Comparison of ENCODE assay signal across 8 cellular contexts in genomic region chr20:46089338-46090094, GRCh38. TPM values are rescaled to one million over a fixed set of nuclear protein-coding genes. Genes with fewer than 3 reads are reported as not detected.
DNase-seq lines count a peak whose midpoint lies in the region; ATAC-seq and TF ChIP-seq lines count a peak whose summit lies in the region.

TSS of gene NCOA5 (minus strand) at chr20:46089962. CDS start at chr20:46079424, 10,538 bp downstream.

- H2AFZ ChIP-seq in PC-9, result peak within 1 kb of the TSS; percentile 71

- no peaks in the 10 kb centered on the region for H3K9me3 Mint-ChIP-seq in activated T-cell treated with anti-CD3 and anti-CD28 coated beads, Interleukin-2, amount 50 U/mL, for 24 hours

- H3F3A ChIP-seq in PC-9 (ENCODE audit: insufficient read depth, low read depth), result peaks cover 14% of the 10 kb centered on the region

- H3K27ac ChIP-seq in PC-9 (peak within 1 kb of the TSS; percentile 83), esophagus (ENCODE audit: low read depth in 2 of 2, low read length in 1 of 2) (peak within 1 kb of the TSS; percentile 99), muscle layer of colon (ENCODE audit: low read depth, low read length) (peak within 1 kb of the TSS; percentile 89)

- DNase-seq in DMS53 (lab: John Stamatoyannopoulos, UW) (peak; percentile 99), KBM-7 (peak; percentile 97), PC-9 (peak; percentile 86 to 97)
- peak; percentile 94 for DNase-seq in activated T-cell treated with anti-CD3 and anti-CD28 coated beads, Interleukin-2, amount 50 U/mL, for 24 hours
- DNase-seq in stimulated activated CD8-positive, alpha-beta memory T cell treated with anti-CD3 and anti-CD28 coated beads, Interleukin-7, amount 100 ng/mL, for 24 hours (ENCODE audit: low read depth), result peak; percentile 82

- peaks cover 49% of the 10 kb centered on the region for H3K79me2 ChIP-seq in PC-9 (ENCODE audit: low read depth)

- in situ Hi-C loops in KBM-7 (cut with MboI; ENCODE audit: low pct_unique_long_range_greater_than_20kb, low sequenced_read_pairs), result no loop called here

- H3K36me3 ChIP-seq in PC-9 (ENCODE audit: low read depth), result no peaks in the 10 kb centered on the region
- no peaks in the 10 kb centered on the region for H3K36me3 ChIP-seq in esophagus (ENCODE audit: control insufficient read depth in 2 of 2, insufficient read depth in 2 of 2, low read length in 1 of 2)
- H3K36me3 ChIP-seq in muscle layer of colon (ENCODE audit: insufficient read depth, low read length), result no peaks in the 10 kb centered on the region

- H3K4me1 ChIP-seq in PC-9 (replicated peaks; ENCODE audit: insufficient read depth), result peaks cover 44% of the 10 kb centered on the region
- H3K4me1 ChIP-seq in esophagus (ENCODE audit: control insufficient read depth in 2 of 2, insufficient read depth in 2 of 2, low read length in 1 of 2), result peaks cover 2 to 5% of the 10 kb centered on the region in 2 donors
- H3K4me1 ChIP-seq in muscle layer of colon (ENCODE audit: insufficient read depth, low read length), result peaks cover 40% of the 10 kb centered on the region

- H3K9me3 ChIP-seq in PC-9 (ENCODE audit: insufficient read depth, low read depth), result no peaks in the 10 kb centered on the region
- no peaks in the 10 kb centered on the region for H3K9me3 ChIP-seq in esophagus (ENCODE audit: control insufficient read depth in 2 of 2, insufficient read depth in 1 of 2, low read depth in 1 of 2, low read length in 1 of 2)
- H3K9me3 ChIP-seq in muscle layer of colon (ENCODE audit: low read length), result no peaks in the 10 kb centered on the region

- intact Hi-C loops in PC-9 (cut with micrococcal nuclease; ENCODE audit: unreplicated experiment), result loop anchor here (1.0 to 10.0 kb wide), 4 partner anchors 67 to 295 kb away; partner anchors contain the start of genes DNTTIP1, WFDC3 and ZNF335

- 0% methylated on average over 105 of the region's 105 CpGs for WGBS in esophagus, 2 donors

- POLR2A ChIA-PET in PC-9 (lab: Charles Lee; ENCODE audit: unreplicated experiment), result no interaction called here

- H3K27ac Mint-ChIP-seq in activated T-cell treated with anti-CD3 and anti-CD28 coated beads, Interleukin-2, amount 50 U/mL, for 24 hours, result peak within 1 kb of the TSS; percentile 96

- peak within 1 kb of the TSS; percentile 94 for H3K4me3 Mint-ChIP-seq in activated T-cell treated with anti-CD3 and anti-CD28 coated beads, Interleukin-2, amount 50 U/mL, for 24 hours

- H4K20me1 ChIP-seq in PC-9 (ENCODE audit: insufficient read depth), result peaks cover 48% of the 10 kb centered on the region

- no peaks in the 10 kb centered on the region for H3K27me3 ChIP-seq in PC-9 (ENCODE audit: insufficient read depth, low read depth)
- no peaks in the 10 kb centered on the region for H3K27me3 ChIP-seq in esophagus (ENCODE audit: control insufficient read depth in 1 of 2, insufficient read depth in 2 of 2, low read length in 2 of 2)
- no peaks in the 10 kb centered on the region for H3K27me3 ChIP-seq in muscle layer of colon (ENCODE audit: control insufficient read depth in 1 of 2, insufficient read depth in 2 of 2, low read length in 2 of 2)

- H3K27me3 Mint-ChIP-seq in activated T-cell treated with anti-CD3 and anti-CD28 coated beads, Interleukin-2, amount 50 U/mL, for 24 hours, result no peaks in the 10 kb centered on the region

- ATAC-seq in GM21717 (IDR thresholded peaks at IDR 0.05; ENCODE audit: unreplicated experiment), result peak; percentile 75

- H3K4me3 ChIP-seq in PC-9 (peak within 1 kb of the TSS; percentile 85), esophagus (ENCODE audit: low read depth in 1 of 2, low read length in 2 of 2) (peak within 1 kb of the TSS; percentile 90 to 99), muscle layer of colon (ENCODE audit: low read depth in 1 of 2, low read length in 2 of 2) (peak within 1 kb of the TSS; percentile 52 to 77)

- no TSS peak for BruUV-seq in PC-9 (replicated peaks; lab: Mats Ljungman, UMichigan)

- TF ChIP-seq CTCF in PC-9 (conservative IDR thresholded peaks at IDR 0.05), result no peak; the same call in 1 of the 2 replicates

- peak within 1 kb of the TSS; percentile 88 for H3K4me2 ChIP-seq in PC-9

- CTCF ChIA-PET in PC-9 (lab: Charles Lee), result interaction anchor here (0.7 kb wide), 2 partner anchors 120 to 716 kb away, joined by 3 to 4 read pairs; no protein-coding TSS in a partner anchor

- H3K9ac ChIP-seq in muscle layer of colon (ENCODE audit: low read length), result peak within 1 kb of the TSS; percentile 29

- peaks cover 30% of the 10 kb centered on the region for H3K36me3 Mint-ChIP-seq in activated T-cell treated with anti-CD3 and anti-CD28 coated beads, Interleukin-2, amount 50 U/mL, for 24 hours (ENCODE audit: low read depth)

- peaks cover 53% of the 10 kb centered on the region for H3K4me1 Mint-ChIP-seq in activated T-cell treated with anti-CD3 and anti-CD28 coated beads, Interleukin-2, amount 50 U/mL, for 24 hours (ENCODE audit: low read depth)

- no peaks in the 10 kb centered on the region for H3K9me2 ChIP-seq in PC-9 (ENCODE audit: insufficient read depth)

RNA-seq across cellular contexts. Expression of gene NCOA5, which starts in this region (rescaled TPM):
- 15.8 and 28.1 TPM in 2 replicates for total RNA-seq in PC-9 (2021)
- polyA plus RNA-seq in esophagus, result 10 to 100 TPM in 1 of 2 donors, 1 to 10 TPM in 1; 8.6 to 10.7 TPM

Comparison
In these comparisons a context has a peak if more than half of its experiments do, and no peak if none do; other contexts are left out.
1. Peak in every context shown above with its lines: DNase-seq, ATAC-seq, H3K4me3 ChIP-seq and H3K27ac ChIP-seq.